In genomic region chr7:135189961-135190360, GRCh38 we compare ENCODE assay signal across 28 cellular contexts. TPM values are rescaled to one million over a fixed set of nuclear protein-coding genes. Genes with fewer than 3 reads are reported as not detected.
DNase-seq lines count a peak whose midpoint lies in the region; ATAC-seq and TF ChIP-seq lines count a peak whose summit lies in the region.
"Had no signal": no experiment of that assay in that cellular context is flagged by ENCODE, and none has a peak within 500 bp of the region (broad histone marks: within the 10 kb centered on the region; RNA-seq: fewer than 3 reads in every experiment).

No MANE protein-coding gene starts in this region.

- CTCF ChIA-PET in activated CD8-positive, alpha-beta T cell treated with anti-CD3 and anti-CD28 coated beads for 36 hours (lab: Charles Lee), result interaction anchor here (1.3 kb wide), 1 partner anchor 11 kb away, joined by 3 read pairs; no protein-coding TSS in a partner anchor

- in situ Hi-C loops in astrocyte of the spinal cord (cut with HindIII; ENCODE audit: low sequenced_read_pairs), result no loop called here

- H3K4me3 ChIP-seq in astrocyte of the spinal cord (ENCODE audit: low read depth, low read length) (no peak overlapping the region), fibroblast of mammary gland (ENCODE audit: control insufficient read depth, low read depth, low read length) (no peak overlapping the region)
- H3K4me3 ChIP-seq: A549 had no signal

- peaks cover 97% of the 10 kb centered on the region for H3K36me3 Mint-ChIP-seq in activated T-cell treated with anti-CD3 and anti-CD28 coated beads, Interleukin-2, amount 50 U/mL, for 24 hours (ENCODE audit: low read depth)
- peaks cover 45% of the 10 kb centered on the region for H3K36me3 Mint-ChIP-seq in activated naive CD8-positive, alpha-beta T cell treated with anti-CD3 and anti-CD28 coated beads for 36 hours
- H3K36me3 Mint-ChIP-seq in activated CD8-positive, alpha-beta T cell treated with anti-CD3 and anti-CD28 coated beads for 36 hours (ENCODE audit: low read depth), result peaks cover 58% of the 10 kb centered on the region

- peak overlapping the region; percentile 11 for H3K27ac Mint-ChIP-seq in activated T-cell treated with anti-CD3 and anti-CD28 coated beads, Interleukin-2, amount 50 U/mL, for 24 hours
- no peak overlapping the region for H3K27ac Mint-ChIP-seq in activated naive CD8-positive, alpha-beta T cell treated with anti-CD3 and anti-CD28 coated beads for 36 hours
- H3K27ac Mint-ChIP-seq in activated CD8-positive, alpha-beta T cell treated with anti-CD3 and anti-CD28 coated beads for 36 hours, result no peak overlapping the region
- H3K27ac Mint-ChIP-seq: CD14-positive monocyte, H9, nephron progenitor cell had no signal

- POLR2A ChIA-PET in activated CD8-positive, alpha-beta T cell treated with anti-CD3 and anti-CD28 coated beads for 36 hours (lab: Charles Lee), result interaction anchor here (1.6 kb wide), 1 partner anchor 15 kb away, joined by 5 read pairs; no protein-coding TSS in a partner anchor

- H3K4me3 Mint-ChIP-seq in activated T-cell treated with anti-CD3 and anti-CD28 coated beads, Interleukin-2, amount 50 U/mL, for 24 hours, result no peak overlapping the region
- no peak overlapping the region for H3K4me3 Mint-ChIP-seq in activated naive CD8-positive, alpha-beta T cell treated with anti-CD3 and anti-CD28 coated beads for 36 hours
- no peak overlapping the region for H3K4me3 Mint-ChIP-seq in activated CD8-positive, alpha-beta T cell treated with anti-CD3 and anti-CD28 coated beads for 36 hours
- H3K4me3 Mint-ChIP-seq: activated T-cell treated with anti-CD3 and anti-CD28 coated beads, Interleukin-2, amount 50 U/mL, for 72 hours; CD14-positive monocyte; central memory CD8-positive, alpha-beta T cell; effector memory CD8-positive, alpha-beta T cell; H9; nephron progenitor cell had no signal

- intact Hi-C loops in sciatic nerve (cut with DNase I), result no loop called here
- intact Hi-C loops in activated CD8-positive, alpha-beta T cell treated with anti-CD3 and anti-CD28 coated beads for 36 hours (cut with micrococcal nuclease), result no loop called here

- peak; percentile 59 for ATAC-seq in sciatic nerve
- no peak for ATAC-seq in activated CD8-positive, alpha-beta T cell treated with anti-CD3 and anti-CD28 coated beads for 36 hours
- ATAC-seq: A549; activated T-cell treated with anti-CD3 and anti-CD28 coated beads, Interleukin-2, amount 50 U/mL, for 72 hours; effector memory CD8-positive, alpha-beta T cell; left cardiac atrium had no signal

- no peaks in the 10 kb centered on the region for H3K27me3 Mint-ChIP-seq in activated T-cell treated with anti-CD3 and anti-CD28 coated beads, Interleukin-2, amount 50 U/mL, for 24 hours
- no peaks in the 10 kb centered on the region for H3K27me3 Mint-ChIP-seq in activated naive CD8-positive, alpha-beta T cell treated with anti-CD3 and anti-CD28 coated beads for 36 hours
- H3K27me3 Mint-ChIP-seq in activated CD8-positive, alpha-beta T cell treated with anti-CD3 and anti-CD28 coated beads for 36 hours, result no peaks in the 10 kb centered on the region
- H3K27me3 Mint-ChIP-seq: central memory CD8-positive, alpha-beta T cell; effector memory CD8-positive, alpha-beta T cell had no signal

- TF ChIP-seq CTCF in astrocyte of the spinal cord (IDR thresholded peaks at IDR 0.05; ENCODE audit: low read depth, low read length) (no peak), fibroblast of mammary gland (conservative IDR thresholded peaks at IDR 0.05; ENCODE audit: control insufficient read depth, insufficient read depth, low read depth, low read length) (no peak)
- no peak for TF ChIP-seq CTCF in activated CD8-positive, alpha-beta T cell treated with anti-CD3 and anti-CD28 coated beads for 36 hours (IDR thresholded peaks at IDR 0.05)

- H3K4me1 Mint-ChIP-seq in activated T-cell treated with anti-CD3 and anti-CD28 coated beads, Interleukin-2, amount 50 U/mL, for 24 hours (ENCODE audit: low read depth), result peaks cover 9% of the 10 kb centered on the region
- H3K4me1 Mint-ChIP-seq in activated naive CD8-positive, alpha-beta T cell treated with anti-CD3 and anti-CD28 coated beads for 36 hours, result no peaks in the 10 kb centered on the region
- H3K4me1 Mint-ChIP-seq in activated CD8-positive, alpha-beta T cell treated with anti-CD3 and anti-CD28 coated beads for 36 hours (ENCODE audit: low read depth), result peaks cover 2% of the 10 kb centered on the region
- H3K4me1 Mint-ChIP-seq: CD14-positive monocyte; central memory CD8-positive, alpha-beta T cell; H9 had no signal

- H3K9me3 Mint-ChIP-seq in activated T-cell treated with anti-CD3 and anti-CD28 coated beads, Interleukin-2, amount 50 U/mL, for 24 hours, result no peaks in the 10 kb centered on the region
- no peaks in the 10 kb centered on the region for H3K9me3 Mint-ChIP-seq in activated naive CD8-positive, alpha-beta T cell treated with anti-CD3 and anti-CD28 coated beads for 36 hours
- H3K9me3 Mint-ChIP-seq in activated CD8-positive, alpha-beta T cell treated with anti-CD3 and anti-CD28 coated beads for 36 hours, result no peaks in the 10 kb centered on the region
- H3K9me3 Mint-ChIP-seq: activated T-cell treated with anti-CD3 and anti-CD28 coated beads, Interleukin-2, amount 50 U/mL, for 72 hours; central memory CD8-positive, alpha-beta T cell; effector memory CD8-positive, alpha-beta T cell; H9; nephron progenitor cell had no signal

- no peak for DNase-seq in activated T-cell treated with anti-CD3 and anti-CD28 coated beads, Interleukin-2, amount 50 U/mL, for 24 hours
- no peak for DNase-seq in activated T-cell treated with anti-CD3 and anti-CD28 coated beads, Interleukin-2, amount 50 U/mL, for 48 hours
- DNase-seq in astrocyte of the spinal cord (ENCODE audit: low read depth, low spot score), result peak; percentile 48
- peak; percentile 78 for DNase-seq in fibroblast of mammary gland (ENCODE audit: low read depth)
- no peak for DNase-seq in sciatic nerve (ENCODE audit: low spot score)
- no peak for DNase-seq in activated naive CD8-positive, alpha-beta T cell treated with anti-CD3 and anti-CD28 coated beads for 36 hours
- DNase-seq in ureter (ENCODE audit: low spot score), result no peak
- no peak for DNase-seq in activated CD8-positive, alpha-beta T cell treated with anti-CD3 and anti-CD28 coated beads for 36 hours
- DNase-seq: activated CD4-positive, alpha-beta T cell treated with anti-CD3 and anti-CD28 coated beads, Interleukin-2, amount 50 U/mL, for 48 hours; activated T-cell treated with anti-CD3 and anti-CD28 coated beads, Interleukin-2, amount 50 U/mL, for 72 hours; DMS 273 treated with DMSO at 0.1 percent for 48 hours; effector memory CD8-positive, alpha-beta T cell; GDM1; H9; left cardiac atrium; midbrain; NCI-H1105; NCI-H2107; NCI-H524 treated with DMSO at 0.1 percent for 48 hours; nephron progenitor cell; stimulated activated CD4-positive, alpha-beta T cell treated with anti-CD3 and anti-CD28 coated beads, Interleukin-2, amount 100 ng/mL, for 48 hours; T-helper 1 cell had no signal

RNA-seq across cellular contexts. Expression of gene CYREN, which starts 19.5 kb away (rescaled TPM):
- total RNA-seq in sciatic nerve, result 39.8 TPM
- total RNA-seq in activated naive CD8-positive, alpha-beta T cell treated with anti-CD3 and anti-CD28 coated beads for 36 hours, result 10 to 100 TPM; 51.7 to 54.4 TPM
- total RNA-seq in ureter, result 58.3 TPM
- 10 to 100 TPM; 32.5 to 35.4 TPM for total RNA-seq in activated CD8-positive, alpha-beta T cell treated with anti-CD3 and anti-CD28 coated beads for 36 hours

RNA-seq across cellular contexts. Expression of gene WDR91, which starts 21.4 kb away (rescaled TPM):
- total RNA-seq in sciatic nerve, result 32.7 TPM
- 10 to 100 TPM; 12.3 to 14.0 TPM for total RNA-seq in activated naive CD8-positive, alpha-beta T cell treated with anti-CD3 and anti-CD28 coated beads for 36 hours
- total RNA-seq in ureter, result 27.9 TPM
- 10 to 100 TPM; 12.9 to 13.1 TPM for total RNA-seq in activated CD8-positive, alpha-beta T cell treated with anti-CD3 and anti-CD28 coated beads for 36 hours

RNA-seq across cellular contexts. Expression of gene TMEM140, which starts 42.1 kb away (rescaled TPM):
- 29.4 TPM for total RNA-seq in sciatic nerve
- total RNA-seq in activated naive CD8-positive, alpha-beta T cell treated with anti-CD3 and anti-CD28 coated beads for 36 hours, result 10 to 100 TPM; 12.7 to 12.8 TPM
- 11.6 TPM for total RNA-seq in ureter
- total RNA-seq in activated CD8-positive, alpha-beta T cell treated with anti-CD3 and anti-CD28 coated beads for 36 hours, result 1 to 10 TPM; 6.2 to 7.6 TPM
- total RNA-seq: H9 had no signal

RNA-seq across cellular contexts. Expression of gene STRA8, which starts 43.7 kb away (rescaled TPM):
- total RNA-seq in sciatic nerve (not detected), ureter (not detected)
- not detected for total RNA-seq in activated naive CD8-positive, alpha-beta T cell treated with anti-CD3 and anti-CD28 coated beads for 36 hours
- not detected for total RNA-seq in activated CD8-positive, alpha-beta T cell treated with anti-CD3 and anti-CD28 coated beads for 36 hours
- total RNA-seq: activated T-cell treated with anti-CD3 and anti-CD28 coated beads, Interleukin-2, amount 50 U/mL, for 72 hours; H9; left cardiac atrium; posterior vena cava; skeletal muscle tissue; subcutaneous adipose tissue had no signal

Comparison
In these comparisons a context has a peak if more than half of its experiments do, and no peak if none do; other contexts are left out.
1. DNase-seq: peak in astrocyte of the spinal cord (single experiment) and fibroblast of mammary gland (single experiment); none in activated T-cell treated with anti-CD3 and anti-CD28 coated beads, Interleukin-2, amount 50 U/mL, for 24 hours (single experiment), activated T-cell treated with anti-CD3 and anti-CD28 coated beads, Interleukin-2, amount 50 U/mL, for 48 hours (0 of 2), sciatic nerve (single experiment), activated naive CD8-positive, alpha-beta T cell treated with anti-CD3 and anti-CD28 coated beads for 36 hours (single experiment), ureter (single experiment) and activated CD8-positive, alpha-beta T cell treated with anti-CD3 and anti-CD28 coated beads for 36 hours (single experiment).